7 cellular contexts compared by ENCODE assay signal in genomic region chr4:178671766-178672165, GRCh38.
"Had no signal": no experiment of that assay in that cellular context is flagged by ENCODE, and none has a peak within 500 bp of the region (broad histone marks: within the 10 kb centered on the region; RNA-seq: fewer than 3 reads in every experiment).

No MANE protein-coding gene starts in this region.

- H3K27ac ChIP-seq: GM23248 had no signal

- H3K4me1 ChIP-seq: HAP-1 had no signal

- H2AFZ ChIP-seq: GM23248, GM23338 had no signal

- ATAC-seq: GM23338 had no signal

- H3K4me2 ChIP-seq: GM23338 had no signal

- DNase-seq: GM23248, H7, H9, HCEC 1CT, HFFc6 had no signal

- H3K36me3 ChIP-seq: HAP-1 had no signal

- H3K9ac ChIP-seq: GM23248 had no signal

- H3K4me3 ChIP-seq: GM23248, GM23338, HAP-1 had no signal

- H3K9me3 ChIP-seq: HAP-1 had no signal
